Comparison of ENCODE assay signal across 1 cellular context in genomic region chr20:17873410-17874270, GRCh38.
TF ChIP-seq lines count a peak whose summit lies in the region.

No MANE protein-coding gene starts in this region.

TF ChIP-seq in HepG2, 621 proteins besides CTCF, POLR2A, EP300 and RAD21 (continued from another document and continues in another):
- TF ChIP-seq REST (IDR thresholded peaks at IDR 0.05; ENCODE audit: borderline replicate concordance in 1 of 2, low read depth in 1 of 2, low read length in 2 of 2) (no peak; a peak in 1 of 4 replicates), ETS1 (CRISPR knock-in tag; IDR thresholded peaks at IDR 0.05) (no peak), ERF (CRISPR knock-in tag; IDR thresholded peaks at IDR 0.05) (peak; percentile 52; the same call in 1 of the 2 replicates), FOXK1 (CRISPR knock-in tag; IDR thresholded peaks at IDR 0.05; ENCODE audit: borderline replicate concordance, low read depth) (peak; percentile 44; the same call in 1 of the 2 replicates), ZNF564 (CRISPR knock-in tag; IDR thresholded peaks at IDR 0.05) (no peak), ZNF30 (CRISPR knock-in tag; IDR thresholded peaks at IDR 0.05) (no peak), AFF4 (CRISPR knock-in tag; IDR thresholded peaks at IDR 0.05) (peak; percentile 80; the same call in 1 of the 2 replicates), AHR (CRISPR knock-in tag; IDR thresholded peaks at IDR 0.05) (0 out of 2 replicates have a peak, but pooled peaks have one; percentile 19), ZNF282 (IDR thresholded peaks at IDR 0.05; ENCODE audit: partially characterized antibody) (no peak), CBFB (CRISPR knock-in tag; IDR thresholded peaks at IDR 0.05) (peak; percentile 71; the same call in 1 of the 2 replicates), ZNF292 (CRISPR knock-in tag; IDR thresholded peaks at IDR 0.05; ENCODE audit: borderline replicate concordance, low read depth) (peak; percentile 94), KMT2A (CRISPR knock-in tag; IDR thresholded peaks at IDR 0.05) (peak; percentile 49; the same call in 1 of the 2 replicates), NCOA2 (CRISPR knock-in tag; IDR thresholded peaks at IDR 0.05) (peak; percentile 41; the same call in 1 of the 2 replicates), USF2 (IDR thresholded peaks at IDR 0.05; ENCODE audit: low read depth, low read length) (no peak), USF2 (CRISPR knock-in tag; IDR thresholded peaks at IDR 0.05; ENCODE audit: borderline replicate concordance) (no peak), RBM22 (optimal IDR thresholded peaks at IDR 0.05; ENCODE audit: low read length) (peak; percentile 29), ZNF839 (CRISPR knock-in tag; IDR thresholded peaks at IDR 0.05; ENCODE audit: borderline replicate concordance) (no peak), ZNF367 (CRISPR knock-in tag; IDR thresholded peaks at IDR 0.05; ENCODE audit: borderline replicate concordance) (no peak), SIN3A (IDR thresholded peaks at IDR 0.05; ENCODE audit: borderline replicate concordance, low read depth, low read length) (peak; percentile 51; the same call in 1 of the 2 replicates), ZNF232 (CRISPR knock-in tag; IDR thresholded peaks at IDR 0.05; ENCODE audit: borderline replicate concordance) (no peak), PPARG (CRISPR knock-in tag; conservative IDR thresholded peaks at IDR 0.05) (0 out of 2 replicates have a peak, but pooled peaks have one; percentile 38), THAP11 (CRISPR knock-in tag; IDR thresholded peaks at IDR 0.05) (peak; percentile 34; the same call in 1 of the 2 replicates), SNRNP70 (IDR thresholded peaks at IDR 0.05; ENCODE audit: low read depth, low read length) (no peak), MIXL1 (CRISPR knock-in tag; IDR thresholded peaks at IDR 0.05) (peak; percentile 47; the same call in 1 of the 2 replicates), KDM5B (CRISPR knock-in tag; IDR thresholded peaks at IDR 0.05; ENCODE audit: borderline replicate concordance) (peak; percentile 69; the same call in 1 of the 2 replicates), NFAT5 (CRISPR knock-in tag; IDR thresholded peaks at IDR 0.05) (no peak), ZGPAT (CRISPR knock-in tag; IDR thresholded peaks at IDR 0.05) (peak; percentile 57), ZKSCAN1 (IDR thresholded peaks at IDR 0.05; ENCODE audit: low read length) (no peak), MED8 (CRISPR knock-in tag; IDR thresholded peaks at IDR 0.05; ENCODE audit: insufficient replicate concordance) (peak; percentile 57), ZNF572 (CRISPR knock-in tag; IDR thresholded peaks at IDR 0.05) (peak; percentile 83; the same call in 1 of the 2 replicates), NFE2L2 (IDR thresholded peaks at IDR 0.05; ENCODE audit: low read length) (no peak), NBN (conservative IDR thresholded peaks at IDR 0.05) (no peak), TAF1 (CRISPR knock-in tag; IDR thresholded peaks at IDR 0.05) (peak; percentile 46; the same call in 1 of the 2 replicates), SRF (IDR thresholded peaks at IDR 0.05; ENCODE audit: low read depth, low read length) (no peak), ZSCAN29 (CRISPR knock-in tag; conservative IDR thresholded peaks at IDR 0.05) (peak; percentile 75; the same call in 1 of the 2 replicates), BRF2 (CRISPR knock-in tag; IDR thresholded peaks at IDR 0.05) (0 out of 2 replicates have a peak, but pooled peaks have one; percentile 23), ZNF224 (CRISPR knock-in tag; IDR thresholded peaks at IDR 0.05) (peak; percentile 27; the same call in 1 of the 2 replicates), POLR2G (IDR thresholded peaks at IDR 0.05; ENCODE audit: low read depth, low read length) (peak; percentile 77), CBX2 (IDR thresholded peaks at IDR 0.05; ENCODE audit: low read depth, low read length) (no peak), CBX2 (CRISPR knock-in tag; IDR thresholded peaks at IDR 0.05; ENCODE audit: low read depth) (no peak), SP140L (CRISPR knock-in tag; IDR thresholded peaks at IDR 0.05; ENCODE audit: borderline replicate concordance) (peak; percentile 38; the same call in 1 of the 2 replicates), SOX13 (IDR thresholded peaks at IDR 0.05) (no peak), SOX13 (CRISPR knock-in tag; conservative IDR thresholded peaks at IDR 0.05 in 1 of 2, IDR thresholded peaks at IDR 0.05 in 1 of 2) (peak; percentile 36 to 88; a peak in 1 of 4 replicates), MEIS1 (CRISPR knock-in tag; IDR thresholded peaks at IDR 0.05; ENCODE audit: borderline replicate concordance) (no peak), ZNF138 (CRISPR knock-in tag; IDR thresholded peaks at IDR 0.05; ENCODE audit: low read depth) (no peak), ATF1 (CRISPR knock-in tag; IDR thresholded peaks at IDR 0.05) (no peak), ZNF550 (CRISPR knock-in tag; IDR thresholded peaks at IDR 0.05; ENCODE audit: borderline replicate concordance) (peak; percentile 92; the same call in 1 of the 2 replicates), SIX4 (CRISPR knock-in tag; IDR thresholded peaks at IDR 0.05) (no peak), ZNF441 (CRISPR knock-in tag; IDR thresholded peaks at IDR 0.05; ENCODE audit: borderline replicate concordance) (no peak)
